16 cellular contexts compared by ENCODE assay signal in genomic region chr2:67272195-67272594, GRCh38.
A peak's percentile ranks its signal among the peaks of the same experiment; 100 is the strongest.
DNase-seq lines count a peak whose midpoint lies in the region; FAIRE-seq and TF ChIP-seq lines count a peak whose summit lies in the region.
"Had no signal": no experiment of that assay in that cellular context is flagged by ENCODE, and none has a peak within 500 bp of the region (broad histone marks: within the 10 kb centered on the region; RNA-seq: fewer than 3 reads in every experiment).

No MANE protein-coding gene starts in this region.

- H3K27me3 ChIP-seq in ACC112 (ENCODE audit: insufficient read depth, low read length), result no peaks in the 10 kb centered on the region
- H3K27me3 ChIP-seq in astrocyte (ENCODE audit: insufficient read depth, low read length), result no peaks in the 10 kb centered on the region
- no peaks in the 10 kb centered on the region for H3K27me3 ChIP-seq in neural progenitor cell
- H3K27me3 ChIP-seq: SJSA1 had no signal

- H4K20me1 ChIP-seq in astrocyte (ENCODE audit: insufficient read depth, low read length) (no peaks in the 10 kb centered on the region), neural progenitor cell (ENCODE audit: low read depth) (no peaks in the 10 kb centered on the region)

- H3K9ac ChIP-seq in astrocyte (ENCODE audit: low read length), result no peak overlapping the region
- no peak overlapping the region for H3K9ac ChIP-seq in neural progenitor cell

- no peak for FAIRE-seq in astrocyte (lab: Jason Lieb, UNC)
- FAIRE-seq: HepG2 had no signal

- no peaks in the 10 kb centered on the region for H3F3A ChIP-seq in neural progenitor cell (ENCODE audit: low read depth)

- DNase-seq in HFFc6 (peak; percentile 14), astrocyte (ENCODE audit: low read depth) (peak; percentile 31), fibroblast of pulmonary artery (ENCODE audit: low read depth) (peak; percentile 29), NCI-H146 treated with DMSO at 0.1 percent for 48 hours (lab: John Stamatoyannopoulos, UW; ENCODE audit: unreplicated experiment) (no peak), ecto neural progenitor cell (ENCODE audit: low spot score) (no peak), neural progenitor cell (ENCODE audit: low spot score) (no peak)
- DNase-seq in activated effector memory CD4-positive, alpha-beta T cell treated with Interleukin-2 at 50 U/mL for 16 hours, result no peak
- DNase-seq: GDM1, NCI-H1417 treated with DMSO at 0.1 percent for 48 hours, NCI-H2029 treated with DMSO at 0.1 percent for 48 hours, NCI-H446 had no signal

- TF ChIP-seq CTCF in HFFc6 (IDR thresholded peaks at IDR 0.05) (no peak), astrocyte (IDR thresholded peaks at IDR 0.05; ENCODE audit: insufficient read depth, low read depth, low read length) (no peak), fibroblast of pulmonary artery (IDR thresholded peaks at IDR 0.05; ENCODE audit: low read length, missing control alignments) (no peak), neural progenitor cell (IDR thresholded peaks at IDR 0.05) (no peak)

- H3K27ac ChIP-seq in ACC112 (ENCODE audit: low read depth, low read length), result peak overlapping the region; percentile 29
- H3K27ac ChIP-seq in astrocyte (ENCODE audit: low read depth, low read length), result peak overlapping the region; percentile 0
- H3K27ac ChIP-seq in neural progenitor cell, result no peak overlapping the region
- H3K27ac ChIP-seq: 22Rv1, SJSA1 had no signal

- H3K4me2 ChIP-seq in astrocyte (ENCODE audit: low read length), result no peak overlapping the region
- H3K4me2 ChIP-seq in neural progenitor cell, result no peak overlapping the region

- H3K4me1 ChIP-seq in ACC112 (ENCODE audit: control insufficient read depth, insufficient read depth, low read length, unreplicated experiment), result peaks cover 29% of the 10 kb centered on the region
- H3K4me1 ChIP-seq in astrocyte (ENCODE audit: insufficient read depth, low read length), result no peaks in the 10 kb centered on the region
- peaks cover 9% of the 10 kb centered on the region for H3K4me1 ChIP-seq in neural progenitor cell

- no peak overlapping the region for H2AFZ ChIP-seq in ACC112 (ENCODE audit: low read length, unreplicated experiment)
- peak overlapping the region; percentile 0 for H2AFZ ChIP-seq in astrocyte (ENCODE audit: low read depth, low read length)
- H2AFZ ChIP-seq in neural progenitor cell (replicated peaks), result no peak overlapping the region

- peaks cover 4% of the 10 kb centered on the region for H3K27me3 Mint-ChIP-seq in HFFc6 (ENCODE audit: insufficient read depth)
- peaks cover 2% of the 10 kb centered on the region for H3K27me3 Mint-ChIP-seq in astrocyte (ENCODE audit: low read depth, unreplicated experiment)
- H3K27me3 Mint-ChIP-seq in neural progenitor cell (ENCODE audit: insufficient read depth, low read depth), result no peaks in the 10 kb centered on the region
- H3K27me3 Mint-ChIP-seq: B cell had no signal

- H3K36me3 ChIP-seq in ACC112 (ENCODE audit: insufficient read depth, low read length), result no peaks in the 10 kb centered on the region
- no peaks in the 10 kb centered on the region for H3K36me3 ChIP-seq in astrocyte (ENCODE audit: insufficient read depth, low read length)
- H3K36me3 ChIP-seq in neural progenitor cell, result no peaks in the 10 kb centered on the region
- H3K36me3 ChIP-seq: SJSA1 had no signal

- H3K9me3 ChIP-seq in astrocyte (ENCODE audit: insufficient read depth, low read depth, low read length), result no peaks in the 10 kb centered on the region
- H3K9me3 ChIP-seq in neural progenitor cell (ENCODE audit: low read depth), result no peaks in the 10 kb centered on the region
- H3K9me3 ChIP-seq: SJSA1 had no signal

- H3K4me3 Mint-ChIP-seq in HFFc6 (no peak overlapping the region), astrocyte (ENCODE audit: unreplicated experiment) (no peak overlapping the region), neural progenitor cell (no peak overlapping the region)
- H3K4me3 Mint-ChIP-seq: B cell had no signal

- H3K79me2 ChIP-seq in ACC112 (ENCODE audit: control insufficient read depth, insufficient read depth, low read length, unreplicated experiment), result no peaks in the 10 kb centered on the region
- no peaks in the 10 kb centered on the region for H3K79me2 ChIP-seq in astrocyte (ENCODE audit: insufficient read depth, low read length)
- H3K79me2 ChIP-seq in neural progenitor cell (ENCODE audit: low read depth), result no peaks in the 10 kb centered on the region

- H3K27ac Mint-ChIP-seq in HFFc6, result peak overlapping the region; percentile 42
- no peak overlapping the region for H3K27ac Mint-ChIP-seq in astrocyte (ENCODE audit: unreplicated experiment)
- no peak overlapping the region for H3K27ac Mint-ChIP-seq in neural progenitor cell
- H3K27ac Mint-ChIP-seq: B cell had no signal

- H3K36me3 Mint-ChIP-seq in HFFc6 (ENCODE audit: low read depth) (no peaks in the 10 kb centered on the region), astrocyte (ENCODE audit: low read depth, unreplicated experiment) (no peaks in the 10 kb centered on the region), neural progenitor cell (no peaks in the 10 kb centered on the region)

- H3K9me3 Mint-ChIP-seq in HFFc6 (no peaks in the 10 kb centered on the region), astrocyte (ENCODE audit: unreplicated experiment) (no peaks in the 10 kb centered on the region), neural progenitor cell (no peaks in the 10 kb centered on the region)

- H3K4me1 Mint-ChIP-seq in HFFc6 (ENCODE audit: low read depth), result peaks cover 51% of the 10 kb centered on the region
- H3K4me1 Mint-ChIP-seq in astrocyte (ENCODE audit: low read depth, unreplicated experiment), result no peaks in the 10 kb centered on the region
- H3K4me1 Mint-ChIP-seq in neural progenitor cell, result peaks cover 7% of the 10 kb centered on the region
- H3K4me1 Mint-ChIP-seq: B cell had no signal

- H3K4me3 ChIP-seq in ACC112 (ENCODE audit: low read depth, low read length), result no peak overlapping the region
- H3K4me3 ChIP-seq in astrocyte (ENCODE audit: insufficient read depth, low read depth, low read length), result no peak overlapping the region
- no peak overlapping the region for H3K4me3 ChIP-seq in fibroblast of pulmonary artery (replicated peaks; ENCODE audit: low read depth, low read length)
- H3K4me3 ChIP-seq in neural progenitor cell, result no peak overlapping the region
- H3K4me3 ChIP-seq: SJSA1 had no signal

Comparison
In these comparisons a context has a peak if more than half of its experiments do, and no peak if none do; other contexts are left out.
1. DNase-seq: peak in HFFc6 (single experiment), astrocyte (single experiment) and fibroblast of pulmonary artery (single experiment); none in NCI-H146 treated with DMSO at 0.1 percent for 48 hours (single experiment), ecto neural progenitor cell (single experiment), activated effector memory CD4-positive, alpha-beta T cell treated with Interleukin-2 at 50 U/mL for 16 hours (single experiment) and neural progenitor cell (single experiment).